Comparison of ENCODE assay signal across 8 cellular contexts in genomic region chr3:190321789-190322603, GRCh38. TPM values are rescaled to one million over a fixed set of nuclear protein-coding genes. Genes with fewer than 3 reads are reported as not detected.
A peak's percentile ranks its signal among the peaks of the same experiment; 100 is the strongest.
DNase-seq lines count a peak whose midpoint lies in the region; ATAC-seq and TF ChIP-seq lines count a peak whose summit lies in the region.

Gene CLDN1, minus strand, starts transcription at chr3:190322446. Its CDS starts 240 bp downstream, at chr3:190322206.

- ATAC-seq in GM19043 (IDR thresholded peaks at IDR 0.05; ENCODE audit: low read depth, unreplicated experiment) = peak; percentile 81
- ATAC-seq in HG03342 (IDR thresholded peaks at IDR 0.05; ENCODE audit: unreplicated experiment) = peak; percentile 90

- no peaks in the 10 kb centered on the region for H3K9me3 Mint-ChIP-seq in mesothelial cell of epicardium

- H3K27me3 Mint-ChIP-seq in mesothelial cell of epicardium (ENCODE audit: low read depth) = peaks cover 19% of the 10 kb centered on the region

- TF ChIP-seq CTCF in epithelial cell of esophagus (IDR thresholded peaks at IDR 0.05; ENCODE audit: insufficient read depth, low read depth, low read length, missing control alignments) (peak; percentile 65), mesothelial cell of epicardium (IDR thresholded peaks at IDR 0.05; ENCODE audit: unreplicated experiment) (peak; percentile 94)

- peak within 1 kb of the TSS; percentile 90 for H3K4me3 ChIP-seq in epithelial cell of esophagus (ENCODE audit: low read length)

- H3K27ac Mint-ChIP-seq in mesothelial cell of epicardium = peak within 1 kb of the TSS; percentile 72

- peak within 1 kb of the TSS; percentile 80 for H3K4me3 Mint-ChIP-seq in mesothelial cell of epicardium

- peak; percentile 79 for DNase-seq in Ammon's horn (ENCODE audit: low spot score)
- peak; percentile 69 to 75 for DNase-seq in NOMO-1 (lab: John Stamatoyannopoulos, UW; ENCODE audit: unreplicated experiment in 2 of 2)
- DNase-seq in activated T-cell treated with anti-CD3 and anti-CD28 coated beads for 4 hours = peak; percentile 62
- peak; percentile 82 for DNase-seq in epithelial cell of esophagus (ENCODE audit: low read depth)
- DNase-seq in mesothelial cell of epicardium (ENCODE audit: low spot score in 2 of 2, unreplicated experiment in 2 of 2) = peak; percentile 82 to 94
- peak; percentile 61 for DNase-seq in stimulated activated CD8-positive, alpha-beta memory T cell treated with anti-CD3 and anti-CD28 coated beads, Interleukin-15, amount 100 ng/mL, for 24 hours (ENCODE audit: low read depth)

- H3K4me1 Mint-ChIP-seq in mesothelial cell of epicardium = peaks cover 52% of the 10 kb centered on the region

- H3K36me3 Mint-ChIP-seq in mesothelial cell of epicardium = no peaks in the 10 kb centered on the region

RNA-seq across cellular contexts. Expression of gene CLDN1, which starts in this region (rescaled TPM):
- total RNA-seq in mesothelial cell of epicardium = 11.4 to 12.8 TPM (median 11.4 TPM) in 3 replicates

Comparison
In these comparisons a context has a peak if more than half of its experiments do, and no peak if none do; other contexts are left out.
1. Peak in every context shown above with its lines: DNase-seq, ATAC-seq and H3K4me3 ChIP-seq.